In genomic region chr5:103901885-103902284, GRCh38 we compare ENCODE assay signal across 23 cellular contexts.
"Had no signal": no experiment of that assay in that cellular context is flagged by ENCODE, and none has a peak within 500 bp of the region (broad histone marks: within the 10 kb centered on the region; RNA-seq: fewer than 3 reads in every experiment).

No MANE protein-coding gene starts in this region.

- H3K4me3 ChIP-seq: esophagus squamous epithelium, lower lobe of right lung, psoas muscle, sigmoid colon, testis, tibial nerve, upper lobe of left lung had no signal

- H3K36me3 ChIP-seq: esophagus squamous epithelium, lower lobe of right lung, sigmoid colon, tibial nerve, upper lobe of left lung had no signal

- DNase-seq: cortex of kidney; effector memory CD8-positive, alpha-beta T cell; erythroblast; esophagus squamous epithelium; hypothalamus; immature natural killer cell; islet precursor cell; kidney glomerular epithelial cell; left ventricle myocardium superior; lower lobe of right lung; natural killer cell; posterior cingulate gyrus; psoas muscle; right cardiac atrium; sigmoid colon; stimulated activated CD4-positive, alpha-beta T cell treated with anti-CD3 and anti-CD28 coated beads, Interleukin-2, amount 100 ng/mL, for 24 hours; stimulated activated CD4-positive, alpha-beta T cell treated with anti-CD3 and anti-CD28 coated beads, Interleukin-4, amount 100 ng/mL, for 24 hours; stimulated activated naive CD4-positive, alpha-beta T cell treated with Interleukin-2 at 50 U/mL for 16 hours; substantia nigra; testis; upper lobe of left lung had no signal

- H3K9me3 ChIP-seq: esophagus squamous epithelium, lower lobe of right lung, psoas muscle, sigmoid colon, testis, upper lobe of left lung had no signal

- H3K4me1 ChIP-seq: esophagus squamous epithelium, lower lobe of right lung, psoas muscle, sigmoid colon, testis, tibial nerve, upper lobe of left lung had no signal

- H3K27me3 ChIP-seq: esophagus squamous epithelium, sigmoid colon, testis, tibial nerve, upper lobe of left lung had no signal

- H3K27ac ChIP-seq: esophagus squamous epithelium, lower lobe of right lung, psoas muscle, sigmoid colon, testis, tibial nerve, upper lobe of left lung had no signal

- ATAC-seq: effector memory CD8-positive, alpha-beta T cell; left ventricle myocardium superior; lower lobe of right lung; natural killer cell; psoas muscle; right cardiac atrium; stimulated activated effector memory CD8-positive, alpha-beta T cell treated with anti-CD3 and anti-CD28 coated beads, Interleukin-12 subunit alpha, Interleukin-12 subunit beta, amount 100 ng/mL, for 72 hours had no signal
